In the genomic region with DNA sequence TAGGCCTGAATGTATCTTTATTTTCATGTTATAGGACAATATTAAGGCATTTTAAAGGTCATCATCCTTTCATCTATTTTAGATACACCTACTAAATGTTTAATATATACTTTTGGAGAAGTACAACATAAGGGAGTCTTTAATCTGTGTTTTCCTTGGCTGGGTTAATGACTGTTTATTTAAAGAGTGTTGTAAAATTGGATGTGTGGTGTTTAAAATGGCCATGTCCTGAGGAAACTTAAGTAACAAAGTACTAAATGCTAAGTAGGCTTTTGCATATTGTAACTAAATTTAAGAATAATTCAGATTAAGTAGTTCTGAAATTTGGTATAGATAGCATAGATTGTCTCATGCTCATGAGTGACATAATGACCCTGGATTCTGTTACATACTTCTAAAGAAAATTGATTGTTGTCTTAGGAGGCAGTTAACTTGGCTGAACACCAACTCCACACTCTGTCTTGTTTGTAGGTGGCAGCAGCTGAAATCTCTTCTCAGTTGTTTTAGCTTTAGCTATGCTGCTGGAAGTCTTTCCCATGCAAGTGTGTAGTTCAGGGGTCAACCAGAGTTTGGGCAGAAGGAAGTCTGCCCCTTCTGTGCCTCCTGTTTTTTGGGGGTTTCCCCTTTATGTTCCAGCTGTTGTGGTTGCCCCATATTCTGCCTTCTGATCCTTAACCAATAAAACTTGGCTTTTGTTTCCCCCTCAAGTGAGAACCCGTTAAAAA, we compare ENCODE assay signal across 3 cellular contexts.
TF ChIP-seq lines count a peak whose summit lies in the region.

No MANE protein-coding gene starts in this region.

TF ChIP-seq in A549, 52 proteins besides CTCF, POLR2A, EP300 and RAD21 (continued from another document):
- no peak for TF ChIP-seq EHMT2 (IDR thresholded peaks at IDR 0.05; ENCODE audit: low read depth)
- TF ChIP-seq, protein P1, sequence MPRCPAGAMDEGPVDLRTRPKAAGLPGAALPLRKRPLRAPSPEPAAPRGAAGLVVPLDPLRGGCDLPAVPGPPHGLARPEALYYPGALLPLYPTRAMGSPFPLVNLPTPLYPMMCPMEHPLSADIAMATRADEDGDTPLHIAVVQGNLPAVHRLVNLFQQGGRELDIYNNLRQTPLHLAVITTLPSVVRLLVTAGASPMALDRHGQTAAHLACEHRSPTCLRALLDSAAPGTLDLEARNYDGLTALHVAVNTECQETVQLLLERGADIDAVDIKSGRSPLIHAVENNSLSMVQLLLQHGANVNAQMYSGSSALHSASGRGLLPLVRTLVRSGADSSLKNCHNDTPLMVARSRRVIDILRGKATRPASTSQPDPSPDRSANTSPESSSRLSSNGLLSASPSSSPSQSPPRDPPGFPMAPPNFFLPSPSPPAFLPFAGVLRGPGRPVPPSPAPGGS (IDR thresholded peaks at IDR 0.05) = no peak
- TF ChIP-seq CBX2 (IDR thresholded peaks at IDR 0.05; ENCODE audit: borderline replicate concordance, low read depth) = no peak
- no peak for TF ChIP-seq EHF (CRISPR knock-in tag; IDR thresholded peaks at IDR 0.05)
- no peak for TF ChIP-seq MYC (IDR thresholded peaks at IDR 0.05; ENCODE audit: borderline replicate concordance, low read length)
- no peak for TF ChIP-seq USF2 (IDR thresholded peaks at IDR 0.05)
- TF ChIP-seq BHLHE40 (IDR thresholded peaks at IDR 0.05; ENCODE audit: low read depth, low read length) = no peak
- TF ChIP-seq HOXB5 (CRISPR knock-in tag; IDR thresholded peaks at IDR 0.05) = no peak
- no peak for TF ChIP-seq GATA3 (IDR thresholded peaks at IDR 0.05; ENCODE audit: borderline replicate concordance)
- no peak for TF ChIP-seq ZC3H11A (IDR thresholded peaks at IDR 0.05)
- no peak for TF ChIP-seq POLR2AphosphoS2 (conservative IDR thresholded peaks at IDR 0.05; ENCODE audit: low read length)
- TF ChIP-seq JUNB (IDR thresholded peaks at IDR 0.05) = no peak
- no peak for TF ChIP-seq TFCP2L1 (CRISPR knock-in tag; IDR thresholded peaks at IDR 0.05)

TF ChIP-seq in IMR-90, 13 proteins besides CTCF, POLR2A, EP300 and RAD21 (continued from another document):
- TF ChIP-seq, protein P2, sequence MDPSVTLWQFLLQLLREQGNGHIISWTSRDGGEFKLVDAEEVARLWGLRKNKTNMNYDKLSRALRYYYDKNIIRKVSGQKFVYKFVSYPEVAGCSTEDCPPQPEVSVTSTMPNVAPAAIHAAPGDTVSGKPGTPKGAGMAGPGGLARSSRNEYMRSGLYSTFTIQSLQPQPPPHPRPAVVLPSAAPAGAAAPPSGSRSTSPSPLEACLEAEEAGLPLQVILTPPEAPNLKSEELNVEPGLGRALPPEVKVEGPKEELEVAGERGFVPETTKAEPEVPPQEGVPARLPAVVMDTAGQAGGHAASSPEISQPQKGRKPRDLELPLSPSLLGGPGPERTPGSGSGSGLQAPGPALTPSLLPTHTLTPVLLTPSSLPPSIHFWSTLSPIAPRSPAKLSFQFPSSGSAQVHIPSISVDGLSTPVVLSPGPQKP (IDR thresholded peaks at IDR 0.05; ENCODE audit: borderline replicate concordance, low read depth, low read length) = no peak
- no peak for TF ChIP-seq USF2 (IDR thresholded peaks at IDR 0.05; ENCODE audit: low read depth, low read length)
- TF ChIP-seq FOS (IDR thresholded peaks at IDR 0.05; ENCODE audit: low read depth, low read length) = no peak
- TF ChIP-seq RFX5 (IDR thresholded peaks at IDR 0.05; ENCODE audit: low read depth, low read length) = no peak
- TF ChIP-seq MAFK (IDR thresholded peaks at IDR 0.05; ENCODE audit: low read depth, low read length) = no peak
- no peak for TF ChIP-seq BHLHE40 (IDR thresholded peaks at IDR 0.05; ENCODE audit: low read depth, low read length)
- no peak for TF ChIP-seq CEBPB (IDR thresholded peaks at IDR 0.05; ENCODE audit: low read depth, low read length)
- TF ChIP-seq NFE2L2 (IDR thresholded peaks at IDR 0.05; ENCODE audit: low read depth, low read length) = no peak
- TF ChIP-seq MXI1 (IDR thresholded peaks at IDR 0.05; ENCODE audit: borderline replicate concordance, low read depth, low read length) = no peak
- no peak for TF ChIP-seq MAZ (IDR thresholded peaks at IDR 0.05; ENCODE audit: borderline replicate concordance, low read depth, low read length)
- TF ChIP-seq SMC3 (IDR thresholded peaks at IDR 0.05; ENCODE audit: low read depth, low read length) = no peak

TF ChIP-seq in WTC11, 78 proteins besides CTCF, POLR2A, EP300 and RAD21 (continued from another document):
- TF ChIP-seq, protein P3, sequence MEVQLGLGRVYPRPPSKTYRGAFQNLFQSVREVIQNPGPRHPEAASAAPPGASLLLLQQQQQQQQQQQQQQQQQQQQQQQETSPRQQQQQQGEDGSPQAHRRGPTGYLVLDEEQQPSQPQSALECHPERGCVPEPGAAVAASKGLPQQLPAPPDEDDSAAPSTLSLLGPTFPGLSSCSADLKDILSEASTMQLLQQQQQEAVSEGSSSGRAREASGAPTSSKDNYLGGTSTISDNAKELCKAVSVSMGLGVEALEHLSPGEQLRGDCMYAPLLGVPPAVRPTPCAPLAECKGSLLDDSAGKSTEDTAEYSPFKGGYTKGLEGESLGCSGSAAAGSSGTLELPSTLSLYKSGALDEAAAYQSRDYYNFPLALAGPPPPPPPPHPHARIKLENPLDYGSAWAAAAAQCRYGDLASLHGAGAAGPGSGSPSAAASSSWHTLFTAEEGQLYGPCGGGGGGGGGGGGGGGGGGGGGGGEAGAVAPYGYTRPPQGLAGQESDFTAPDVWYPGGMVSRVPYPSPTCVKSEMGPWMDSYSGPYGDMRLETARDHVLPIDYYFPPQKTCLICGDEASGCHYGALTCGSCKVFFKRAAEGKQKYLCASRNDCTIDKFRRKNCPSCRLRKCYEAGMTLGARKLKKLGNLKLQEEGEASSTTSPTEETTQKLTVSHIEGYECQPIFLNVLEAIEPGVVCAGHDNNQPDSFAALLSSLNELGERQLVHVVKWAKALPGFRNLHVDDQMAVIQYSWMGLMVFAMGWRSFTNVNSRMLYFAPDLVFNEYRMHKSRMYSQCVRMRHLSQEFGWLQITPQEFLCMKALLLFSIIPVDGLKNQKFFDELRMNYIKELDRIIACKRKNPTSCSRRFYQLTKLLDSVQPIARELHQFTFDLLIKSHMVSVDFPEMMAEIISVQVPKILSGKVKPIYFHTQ (CRISPR knock-in tag; IDR thresholded peaks at IDR 0.05) = no peak
- TF ChIP-seq, protein P4, sequence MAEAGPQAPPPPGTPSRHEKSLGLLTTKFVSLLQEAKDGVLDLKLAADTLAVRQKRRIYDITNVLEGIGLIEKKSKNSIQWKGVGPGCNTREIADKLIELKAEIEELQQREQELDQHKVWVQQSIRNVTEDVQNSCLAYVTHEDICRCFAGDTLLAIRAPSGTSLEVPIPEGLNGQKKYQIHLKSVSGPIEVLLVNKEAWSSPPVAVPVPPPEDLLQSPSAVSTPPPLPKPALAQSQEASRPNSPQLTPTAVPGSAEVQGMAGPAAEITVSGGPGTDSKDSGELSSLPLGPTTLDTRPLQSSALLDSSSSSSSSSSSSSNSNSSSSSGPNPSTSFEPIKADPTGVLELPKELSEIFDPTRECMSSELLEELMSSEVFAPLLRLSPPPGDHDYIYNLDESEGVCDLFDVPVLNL (CRISPR knock-in tag; IDR thresholded peaks at IDR 0.05; ENCODE audit: borderline replicate concordance, low read depth) = no peak
- TF ChIP-seq SMAD3 (CRISPR knock-in tag; IDR thresholded peaks at IDR 0.05; ENCODE audit: borderline replicate concordance) (no peak), CREM (CRISPR knock-in tag; IDR thresholded peaks at IDR 0.05) (no peak), USF2 (CRISPR knock-in tag; IDR thresholded peaks at IDR 0.05) (no peak), NR2C2 (CRISPR knock-in tag; IDR thresholded peaks at IDR 0.05) (no peak), JUN (CRISPR knock-in tag; IDR thresholded peaks at IDR 0.05) (no peak)
